ENCODE assay signal across 19 cellular contexts in the genomic region with DNA sequence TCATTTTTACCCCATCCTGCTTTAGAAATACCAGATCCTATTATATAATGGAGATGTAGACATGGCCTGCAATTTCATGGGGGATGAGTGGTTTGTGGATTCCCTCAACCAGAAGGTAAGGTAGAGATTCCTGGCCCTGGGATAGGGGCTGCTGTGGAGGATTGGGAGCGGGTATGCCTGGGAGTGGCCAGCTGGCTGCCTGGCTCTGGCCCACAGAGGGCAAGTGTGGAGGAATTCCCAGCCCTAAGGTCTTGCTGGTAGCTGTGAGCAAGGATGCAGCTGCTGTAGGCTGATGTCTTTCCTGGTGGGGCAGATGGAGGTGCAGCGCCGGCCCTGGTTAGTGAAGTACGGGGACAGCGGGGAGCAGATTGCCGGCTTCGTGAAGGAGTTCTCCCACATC. TPM values are rescaled to one million over a fixed set of nuclear protein-coding genes. Genes with fewer than 3 reads are reported as not detected.
A peak's percentile ranks its signal among the peaks of the same experiment; 100 is the strongest.
DNase-seq lines count a peak whose midpoint lies in the region; ATAC-seq, FAIRE-seq and TF ChIP-seq lines count a peak whose summit lies in the region.
"Had no signal": no experiment of that assay in that cellular context is flagged by ENCODE, and none has a peak within 500 bp of the region (broad histone marks: within the 10 kb centered on the region; RNA-seq: fewer than 3 reads in every experiment).

No MANE protein-coding gene starts in this region.

- H3K9me3 ChIP-seq in HepG2 (ENCODE audit: low read length) (no peaks in the 10 kb centered on the region), right lobe of liver (no peaks in the 10 kb centered on the region)
- H3K9me3 ChIP-seq: A549 had no signal

- 98% methylated on average over 7 of the region's 7 CpGs for WGBS in HepG2 (ENCODE audit: low lambda C conversion rate)
- 100% methylated on average over 6 of the region's 7 CpGs for WGBS in right lobe of liver (ENCODE audit: insufficient coverage, low coverage, low lambda C conversion rate, missing lambda C conversion rate)

- no peak overlapping the region for H3K4me2 ChIP-seq in HepG2 (ENCODE audit: low read depth, low read length)
- H3K4me2 ChIP-seq: A549 had no signal

- no peak for TF ChIP-seq CTCF in HepG2 (CRISPR knock-in tag; IDR thresholded peaks at IDR 0.05)
- TF ChIP-seq CTCF in right lobe of liver (IDR thresholded peaks at IDR 0.05) = no peak
- TF ChIP-seq CTCF in nephron progenitor cell (IDR thresholded peaks at IDR 0.05) = no peak
- no peak for TF ChIP-seq CTCF in CD14-positive monocyte (IDR thresholded peaks at IDR 0.05)

- no peak for ATAC-seq in HepG2
- ATAC-seq in right lobe of liver = no peak
- ATAC-seq in stimulated activated effector memory CD8-positive, alpha-beta T cell treated with anti-CD3 and anti-CD28 coated beads, Interleukin-12 subunit alpha, Interleukin-12 subunit beta, amount 100 ng/mL, for 72 hours = no peak
- ATAC-seq in activated T-cell treated with anti-CD3 and anti-CD28 coated beads, Interleukin-2, amount 50 U/mL, for 4 hours = no peak
- ATAC-seq in HG02678 (IDR thresholded peaks at IDR 0.05; ENCODE audit: unreplicated experiment) = no peak
- ATAC-seq: A549; CD8-positive, alpha-beta T cell had no signal

- peak overlapping the region; percentile 14 for H3K27ac Mint-ChIP-seq in nephron progenitor cell
- H3K27ac Mint-ChIP-seq in stimulated activated effector memory CD8-positive, alpha-beta T cell treated with anti-CD3 and anti-CD28 coated beads, Interleukin-12 subunit alpha, Interleukin-12 subunit beta, amount 100 ng/mL, for 72 hours = peak overlapping the region; percentile 52
- peak overlapping the region in 3 of 7 donors; percentile 28 to 46 (median 35) for H3K27ac Mint-ChIP-seq in CD14-positive monocyte
- H3K27ac Mint-ChIP-seq: CD8-positive, alpha-beta T cell had no signal

- H3K9ac ChIP-seq in HepG2 (ENCODE audit: insufficient read depth, low read depth, low read length) = no peak overlapping the region

- TF ChIP-seq EP300 in HepG2 (IDR thresholded peaks at IDR 0.05; ENCODE audit: low read depth in 2 of 2, low read length in 2 of 2) (no peak), HepG2 (CRISPR knock-in tag; IDR thresholded peaks at IDR 0.05; ENCODE audit: borderline replicate concordance) (no peak)

- no peak overlapping the region for H3K27ac ChIP-seq in HepG2 (ENCODE audit: extremely low read length, insufficient read depth, low read length)
- no peak overlapping the region for H3K27ac ChIP-seq in right lobe of liver
- H3K27ac ChIP-seq: 22Rv1, A549, HL-60 had no signal

- no peak for TF ChIP-seq POLR2A in HepG2 (IDR thresholded peaks at IDR 0.05; ENCODE audit: insufficient read depth in 1 of 2, low read depth in 2 of 2, low read length in 2 of 2)
- no peak for TF ChIP-seq POLR2A in right lobe of liver (IDR thresholded peaks at IDR 0.05)

- no TSS peak for BruUV-seq in HepG2 (replicated peaks; lab: Mats Ljungman, UMichigan)

- no peak overlapping the region for H3K4me3 ChIP-seq in HepG2 (replicated peaks in 1 of 3; ENCODE audit: insufficient read depth in 1 of 3, low read depth in 2 of 3, low read length in 3 of 3)
- no peak overlapping the region for H3K4me3 ChIP-seq in right lobe of liver
- H3K4me3 ChIP-seq: A549 had no signal

- CTCF ChIA-PET in HepG2 (lab: Yijun Ruan, JAX; ENCODE audit: low intra/inter-chr PET ratio, low total read pairs) = no interaction called here

- intact Hi-C loops in HepG2 (cut with micrococcal nuclease; ENCODE audit: unreplicated experiment) (no loop called here), right lobe of liver (cut with DNase I) (loop anchor here in 1 of 2 donors (10.0 kb wide), 1 partner anchor 47 kb away; no protein-coding TSS in a partner anchor), CD14-positive monocyte (cut with micrococcal nuclease) (no loop called here)

- H3K36me3 Mint-ChIP-seq in nephron progenitor cell (ENCODE audit: low read depth) (peaks cover 15% of the 10 kb centered on the region), CD14-positive monocyte (peaks cover 57 to 69% of the 10 kb centered on the region in 2 donors)
- H3K36me3 Mint-ChIP-seq in stimulated activated effector memory CD8-positive, alpha-beta T cell treated with anti-CD3 and anti-CD28 coated beads, Interleukin-12 subunit alpha, Interleukin-12 subunit beta, amount 100 ng/mL, for 72 hours = peaks cover 62% of the 10 kb centered on the region
- peaks cover 22% of the 10 kb centered on the region for H3K36me3 Mint-ChIP-seq in activated T-cell treated with anti-CD3 and anti-CD28 coated beads, Interleukin-2, amount 50 U/mL, for 4 hours (ENCODE audit: insufficient read depth)

- no peak for TF ChIP-seq RAD21 in HepG2 (CRISPR knock-in tag; IDR thresholded peaks at IDR 0.05)

- H3K4me1 Mint-ChIP-seq in nephron progenitor cell (peaks cover 8% of the 10 kb centered on the region), CD14-positive monocyte (peaks cover 14% of the 10 kb centered on the region)
- H3K4me1 Mint-ChIP-seq in stimulated activated effector memory CD8-positive, alpha-beta T cell treated with anti-CD3 and anti-CD28 coated beads, Interleukin-12 subunit alpha, Interleukin-12 subunit beta, amount 100 ng/mL, for 72 hours = peaks cover 15% of the 10 kb centered on the region
- peaks cover 16% of the 10 kb centered on the region for H3K4me1 Mint-ChIP-seq in activated T-cell treated with anti-CD3 and anti-CD28 coated beads, Interleukin-2, amount 50 U/mL, for 4 hours (ENCODE audit: low read depth)

- no peaks in the 10 kb centered on the region for H3K79me2 ChIP-seq in HepG2 (ENCODE audit: insufficient read depth, low read length)

- no peak overlapping the region for H2AFZ ChIP-seq in HepG2 (ENCODE audit: low read length)

- H3K27me3 ChIP-seq in HepG2 (ENCODE audit: control insufficient read depth in 1 of 2, insufficient read depth in 2 of 2, low read length in 2 of 2) (no peaks in the 10 kb centered on the region), right lobe of liver (no peaks in the 10 kb centered on the region)

- H3K36me3 ChIP-seq in HepG2 (replicated peaks in 1 of 2; ENCODE audit: control insufficient read depth in 1 of 2, insufficient read depth in 2 of 2, low read length in 2 of 2) (peaks cover 51 to 57% of the 10 kb centered on the region in 2 experiments), right lobe of liver (peaks cover 0 to 38% (median 19%) of the 10 kb centered on the region in 4 donors)

- DNase-seq in HepG2 (ENCODE audit: low spot score) (no peak), right lobe of liver (no peak), nephron progenitor cell (no peak), CD14-positive monocyte (ENCODE audit: low spot score) (no peak)
- no peak for DNase-seq in stimulated activated effector memory CD8-positive, alpha-beta T cell treated with anti-CD3 and anti-CD28 coated beads, Interleukin-12 subunit alpha, Interleukin-12 subunit beta, amount 100 ng/mL, for 72 hours (ENCODE audit: low spot score in 2 of 2)
- DNase-seq in activated T-cell treated with anti-CD3 and anti-CD28 coated beads, Interleukin-2, amount 50 U/mL, for 4 hours = no peak
- DNase-seq: AML-193; Calu3; CD8-positive, alpha-beta T cell; DMS79 treated with DMSO at 0.1 percent for 48 hours; GF-D8; GOT3; H7; IMR-90; KBM-7 had no signal

- no peaks in the 10 kb centered on the region for H4K20me1 ChIP-seq in HepG2 (ENCODE audit: insufficient read depth, low read length)

- in situ Hi-C loops in HepG2 (cut with HindIII; ENCODE audit: extremely low pct_ligation_motif_present, low pct_unique_long_range_greater_than_20kb) = no loop called here

- H3K9me3 Mint-ChIP-seq in nephron progenitor cell (no peaks in the 10 kb centered on the region), CD14-positive monocyte (peaks cover 0 to 3% (median 0%) of the 10 kb centered on the region in 7 donors)
- H3K9me3 Mint-ChIP-seq in stimulated activated effector memory CD8-positive, alpha-beta T cell treated with anti-CD3 and anti-CD28 coated beads, Interleukin-12 subunit alpha, Interleukin-12 subunit beta, amount 100 ng/mL, for 72 hours = no peaks in the 10 kb centered on the region
- no peaks in the 10 kb centered on the region for H3K9me3 Mint-ChIP-seq in activated T-cell treated with anti-CD3 and anti-CD28 coated beads, Interleukin-2, amount 50 U/mL, for 4 hours
- H3K9me3 Mint-ChIP-seq: CD8-positive, alpha-beta T cell had no signal

- FAIRE-seq in HepG2 (lab: Jason Lieb, UNC) = no peak
- FAIRE-seq: A549 had no signal

- H3K27me3 Mint-ChIP-seq in nephron progenitor cell (ENCODE audit: low read depth, poor library complexity) = no peaks in the 10 kb centered on the region
- H3K27me3 Mint-ChIP-seq in activated T-cell treated with anti-CD3 and anti-CD28 coated beads, Interleukin-2, amount 50 U/mL, for 4 hours (ENCODE audit: low read depth) = no peaks in the 10 kb centered on the region
- H3K27me3 Mint-ChIP-seq in CD14-positive monocyte (ENCODE audit: low read depth in 3 of 3) = no peaks in the 10 kb centered on the region

- H3K4me3 Mint-ChIP-seq in nephron progenitor cell (no peak overlapping the region), CD14-positive monocyte (no peak overlapping the region)
- H3K4me3 Mint-ChIP-seq in stimulated activated effector memory CD8-positive, alpha-beta T cell treated with anti-CD3 and anti-CD28 coated beads, Interleukin-12 subunit alpha, Interleukin-12 subunit beta, amount 100 ng/mL, for 72 hours = no peak overlapping the region
- no peak overlapping the region for H3K4me3 Mint-ChIP-seq in activated T-cell treated with anti-CD3 and anti-CD28 coated beads, Interleukin-2, amount 50 U/mL, for 4 hours
- H3K4me3 Mint-ChIP-seq: CD8-positive, alpha-beta T cell had no signal

- POLR2A ChIA-PET in HepG2 (lab: Yijun Ruan, JAX) = interaction anchor here (0.9 to 4.7 kb wide), 6 partner anchors 8 to 39 kb away, joined by 3 to 24 read pairs (median 8); a partner anchor contains a TSS

- H3K4me1 ChIP-seq in HepG2 (ENCODE audit: insufficient read depth, low read length) = peaks cover 5% of the 10 kb centered on the region
- peaks cover 0 to 9% (median 0%) of the 10 kb centered on the region in 4 donors for H3K4me1 ChIP-seq in right lobe of liver
- H3K4me1 ChIP-seq: A549 had no signal

RNA-seq across cellular contexts. Expression of a gene that starts 6.6 kb away (rescaled TPM):
- 63.8 and 202 TPM in 2 replicates for total RNA-seq in HepG2 (2016; rRNA removed; fragmentation: Illumina TruSeq; extraction: Trizol)
- 83.9 and 87.3 TPM in 2 replicates for total RNA-seq in HepG2 (2016; cell fraction: cytosol; rRNA removed; fragmentation: Illumina TruSeq; extraction: Trizol; ENCODE audit: low read depth)
- total RNA-seq in HepG2 (2016; cell fraction: insoluble cytoplasmic fraction; rRNA removed; fragmentation: Illumina TruSeq; extraction: Trizol) = 57.2 and 212 TPM in 2 replicates
- 50.4 and 53.1 TPM in 2 replicates for total RNA-seq in HepG2 (2016; cell fraction: membrane; rRNA removed; fragmentation: Illumina TruSeq; extraction: Trizol)
- total RNA-seq in HepG2 (2016; cell fraction: nucleus; rRNA removed; fragmentation: Illumina TruSeq; extraction: Trizol) = 213 and 263 TPM in 2 replicates
- polyA plus RNA-seq in HepG2 (2011; rRNA removed) = 222 and 231 TPM in 2 replicates
- 240 and 265 TPM in 2 replicates for polyA plus RNA-seq in HepG2 (2011; cell fraction: cytosol; rRNA removed)
- polyA plus RNA-seq in HepG2 (2011; cell fraction: nucleus; rRNA removed) = 851 and 910 TPM in 2 replicates
- 102 and 105 TPM in 2 replicates for polyA plus RNA-seq in HepG2 (2012)
- 37.4 and 39.2 TPM in 2 replicates for polyA plus RNA-seq in HepG2 (2016; cell fraction: cytosol; fragmentation: Illumina TruSeq; extraction: Trizol; ENCODE audit: low read depth)
- 82.4 and 101 TPM in 2 replicates for polyA plus RNA-seq in HepG2 (2016; cell fraction: insoluble cytoplasmic fraction; fragmentation: Illumina TruSeq; extraction: Trizol; ENCODE audit: low read depth)
- 45.6 and 51.6 TPM in 2 replicates for polyA plus RNA-seq in HepG2 (2016; cell fraction: membrane; fragmentation: Illumina TruSeq; extraction: Trizol; ENCODE audit: low read depth)
- 573 and 587 TPM in 2 replicates for polyA plus RNA-seq in HepG2 (2016; cell fraction: nucleus; fragmentation: Illumina TruSeq; extraction: Trizol; ENCODE audit: insufficient read depth, low read depth)
- 289 and 410 TPM in 2 replicates for polyA minus RNA-seq in HepG2 (2011; rRNA and poly(A)+ RNA removed; ENCODE audit: low replicate concordance)
- 109 and 118 TPM in 2 replicates for polyA minus RNA-seq in HepG2 (2011; cell fraction: cytosol; rRNA and poly(A)+ RNA removed)
- 292 and 323 TPM in 2 replicates for polyA minus RNA-seq in HepG2 (2011; cell fraction: nucleus; rRNA and poly(A)+ RNA removed)
- 100 to 1,000 TPM in 3 of 6 experiments, 10 to 100 TPM in 3; 54.4 to 194 (median 134) TPM for total RNA-seq in right lobe of liver
- 10 to 100 TPM; 56.5 to 63.1 (median 57.3) TPM for total RNA-seq in activated T-cell treated with anti-CD3 and anti-CD28 coated beads, Interleukin-2, amount 50 U/mL, for 4 hours
- polyA plus RNA-seq in CD14-positive monocyte = 100 to 1,000 TPM; 279 to 366 TPM

RNA-seq across cellular contexts. Expression of a gene that starts 6.7 kb away (rescaled TPM):
- 4.1 and 9.7 TPM in 2 replicates for total RNA-seq in HepG2 (2016; rRNA removed; fragmentation: Illumina TruSeq; extraction: Trizol)
- 6.7 and 8.8 TPM in 2 replicates for total RNA-seq in HepG2 (2016; cell fraction: cytosol; rRNA removed; fragmentation: Illumina TruSeq; extraction: Trizol; ENCODE audit: low read depth)
- 6.0 and 9.5 TPM in 2 replicates for total RNA-seq in HepG2 (2016; cell fraction: insoluble cytoplasmic fraction; rRNA removed; fragmentation: Illumina TruSeq; extraction: Trizol)
- total RNA-seq in HepG2 (2016; cell fraction: membrane; rRNA removed; fragmentation: Illumina TruSeq; extraction: Trizol) = 7.3 and 9.1 TPM in 2 replicates
- 14.4 and 18.5 TPM in 2 replicates for total RNA-seq in HepG2 (2016; cell fraction: nucleus; rRNA removed; fragmentation: Illumina TruSeq; extraction: Trizol)
- 7.2 and 12.2 TPM in 2 replicates for polyA plus RNA-seq in HepG2 (2011; rRNA removed)
- 3.7 and 6.3 TPM in 2 replicates for polyA plus RNA-seq in HepG2 (2011; cell fraction: cytosol; rRNA removed)
- polyA plus RNA-seq in HepG2 (2011; cell fraction: nucleus; rRNA removed) = 57.9 and 58.9 TPM in 2 replicates
- polyA plus RNA-seq in HepG2 (2012) = 4.2 and 4.6 TPM in 2 replicates
- 4.1 and 4.3 TPM in 2 replicates for polyA plus RNA-seq in HepG2 (2016; cell fraction: cytosol; fragmentation: Illumina TruSeq; extraction: Trizol; ENCODE audit: low read depth)
- 4.2 and 4.9 TPM in 2 replicates for polyA plus RNA-seq in HepG2 (2016; cell fraction: insoluble cytoplasmic fraction; fragmentation: Illumina TruSeq; extraction: Trizol; ENCODE audit: low read depth)
- polyA plus RNA-seq in HepG2 (2016; cell fraction: membrane; fragmentation: Illumina TruSeq; extraction: Trizol; ENCODE audit: low read depth) = 3.9 and 4.0 TPM in 2 replicates
- polyA plus RNA-seq in HepG2 (2016; cell fraction: nucleus; fragmentation: Illumina TruSeq; extraction: Trizol; ENCODE audit: insufficient read depth, low read depth) = 18.5 and 19.4 TPM in 2 replicates
- polyA minus RNA-seq in HepG2 (2011; rRNA and poly(A)+ RNA removed; ENCODE audit: low replicate concordance) = 1.3 and 16.0 TPM in 2 replicates
- 1.9 and 2.1 TPM in 2 replicates for polyA minus RNA-seq in HepG2 (2011; cell fraction: cytosol; rRNA and poly(A)+ RNA removed)
- polyA minus RNA-seq in HepG2 (2011; cell fraction: nucleus; rRNA and poly(A)+ RNA removed) = 24.2 and 27.4 TPM in 2 replicates
- 1 to 10 TPM; 3.6 to 8.8 (median 5.4) TPM for total RNA-seq in right lobe of liver
- 1 to 10 TPM; 1.3 TPM for total RNA-seq in activated T-cell treated with anti-CD3 and anti-CD28 coated beads, Interleukin-2, amount 50 U/mL, for 4 hours
- polyA plus RNA-seq in CD14-positive monocyte = under 1 TPM in 1 of 2 donors, not detected in 1; 0.14 TPM

RNA-seq across cellular contexts. Expression of a gene that starts 10.3 kb away (rescaled TPM):
- total RNA-seq in HepG2 (2016; rRNA removed; fragmentation: Illumina TruSeq; extraction: Trizol) = 3.3 and 7.6 TPM in 2 replicates
- total RNA-seq in HepG2 (2016; cell fraction: cytosol; rRNA removed; fragmentation: Illumina TruSeq; extraction: Trizol; ENCODE audit: low read depth) = 0.35 and 0.40 TPM in 2 replicates
- total RNA-seq in HepG2 (2016; cell fraction: insoluble cytoplasmic fraction; rRNA removed; fragmentation: Illumina TruSeq; extraction: Trizol) = 2.3 and 8.1 TPM in 2 replicates
- 2.3 TPM in 2 replicates for total RNA-seq in HepG2 (2016; cell fraction: membrane; rRNA removed; fragmentation: Illumina TruSeq; extraction: Trizol)
- 13.0 and 19.1 TPM in 2 replicates for total RNA-seq in HepG2 (2016; cell fraction: nucleus; rRNA removed; fragmentation: Illumina TruSeq; extraction: Trizol)
- 4.8 and 8.9 TPM in 2 replicates for polyA plus RNA-seq in HepG2 (2011; rRNA removed)
- polyA plus RNA-seq in HepG2 (2011; cell fraction: cytosol; rRNA removed) = 1.8 and 3.7 TPM in 2 replicates
- 44.5 and 49.8 TPM in 2 replicates for polyA plus RNA-seq in HepG2 (2011; cell fraction: nucleus; rRNA removed)
- 2.1 and 3.2 TPM in 2 replicates for polyA plus RNA-seq in HepG2 (2012)
- polyA plus RNA-seq in HepG2 (2016; cell fraction: cytosol; fragmentation: Illumina TruSeq; extraction: Trizol; ENCODE audit: low read depth) = 0.34 and 0.51 TPM in 2 replicates
- polyA plus RNA-seq in HepG2 (2016; cell fraction: insoluble cytoplasmic fraction; fragmentation: Illumina TruSeq; extraction: Trizol; ENCODE audit: low read depth) = 1.0 and 1.7 TPM in 2 replicates
- polyA plus RNA-seq in HepG2 (2016; cell fraction: membrane; fragmentation: Illumina TruSeq; extraction: Trizol; ENCODE audit: low read depth) = 0.37 and 1.7 TPM in 2 replicates
- 23.9 and 34.2 TPM in 2 replicates for polyA plus RNA-seq in HepG2 (2016; cell fraction: nucleus; fragmentation: Illumina TruSeq; extraction: Trizol; ENCODE audit: insufficient read depth, low read depth)
- polyA minus RNA-seq in HepG2 (2011; rRNA and poly(A)+ RNA removed; ENCODE audit: low replicate concordance) = 3.0 and 7.4 TPM in 2 replicates
- polyA minus RNA-seq in HepG2 (2011; cell fraction: cytosol; rRNA and poly(A)+ RNA removed) = 1.8 and 2.4 TPM in 2 replicates
- 19.0 and 20.9 TPM in 2 replicates for polyA minus RNA-seq in HepG2 (2011; cell fraction: nucleus; rRNA and poly(A)+ RNA removed)
- 1 to 10 TPM in 5 of 6 experiments, under 1 TPM in 1; 0.50 to 3.2 (median 2.0) TPM for total RNA-seq in right lobe of liver
- total RNA-seq in activated T-cell treated with anti-CD3 and anti-CD28 coated beads, Interleukin-2, amount 50 U/mL, for 4 hours = under 1 TPM; 0.63 to 0.73 (median 0.73) TPM
- polyA plus RNA-seq in CD14-positive monocyte = not detected

RNA-seq across cellular contexts. Expression of a gene that starts 14.3 kb away (rescaled TPM):
- total RNA-seq in HepG2 (2016; rRNA removed; fragmentation: Illumina TruSeq; extraction: Trizol) = 7.0 and 16.9 TPM in 2 replicates
- 3.6 and 5.4 TPM in 2 replicates for total RNA-seq in HepG2 (2016; cell fraction: cytosol; rRNA removed; fragmentation: Illumina TruSeq; extraction: Trizol; ENCODE audit: low read depth)
- 5.7 and 18.2 TPM in 2 replicates for total RNA-seq in HepG2 (2016; cell fraction: insoluble cytoplasmic fraction; rRNA removed; fragmentation: Illumina TruSeq; extraction: Trizol)
- total RNA-seq in HepG2 (2016; cell fraction: membrane; rRNA removed; fragmentation: Illumina TruSeq; extraction: Trizol) = 6.1 and 6.9 TPM in 2 replicates
- total RNA-seq in HepG2 (2016; cell fraction: nucleus; rRNA removed; fragmentation: Illumina TruSeq; extraction: Trizol) = 18.3 and 22.2 TPM in 2 replicates
- 28.6 and 30.7 TPM in 2 replicates for polyA plus RNA-seq in HepG2 (2011; rRNA removed)
- 26.4 and 36.2 TPM in 2 replicates for polyA plus RNA-seq in HepG2 (2011; cell fraction: cytosol; rRNA removed)
- polyA plus RNA-seq in HepG2 (2011; cell fraction: nucleus; rRNA removed) = 25.4 and 33.0 TPM in 2 replicates
- polyA plus RNA-seq in HepG2 (2012) = 13.5 and 20.7 TPM in 2 replicates
- 6.3 and 6.9 TPM in 2 replicates for polyA plus RNA-seq in HepG2 (2016; cell fraction: cytosol; fragmentation: Illumina TruSeq; extraction: Trizol; ENCODE audit: low read depth)
- polyA plus RNA-seq in HepG2 (2016; cell fraction: insoluble cytoplasmic fraction; fragmentation: Illumina TruSeq; extraction: Trizol; ENCODE audit: low read depth) = 7.2 and 10.5 TPM in 2 replicates
- 7.7 and 8.9 TPM in 2 replicates for polyA plus RNA-seq in HepG2 (2016; cell fraction: membrane; fragmentation: Illumina TruSeq; extraction: Trizol; ENCODE audit: low read depth)
- polyA plus RNA-seq in HepG2 (2016; cell fraction: nucleus; fragmentation: Illumina TruSeq; extraction: Trizol; ENCODE audit: insufficient read depth, low read depth) = 31.7 and 37.7 TPM in 2 replicates
- polyA minus RNA-seq in HepG2 (2011; rRNA and poly(A)+ RNA removed; ENCODE audit: low replicate concordance) = 3.3 and 51.4 TPM in 2 replicates
- polyA minus RNA-seq in HepG2 (2011; cell fraction: cytosol; rRNA and poly(A)+ RNA removed) = 17.1 and 20.1 TPM in 2 replicates
- 8.1 and 10.7 TPM in 2 replicates for polyA minus RNA-seq in HepG2 (2011; cell fraction: nucleus; rRNA and poly(A)+ RNA removed)
- 10 to 100 TPM in 5 of 6 experiments, 1 to 10 TPM in 1; 9.6 to 70.2 (median 35.6) TPM for total RNA-seq in right lobe of liver
- 1 to 10 TPM; 3.1 to 4.2 (median 3.3) TPM for total RNA-seq in activated T-cell treated with anti-CD3 and anti-CD28 coated beads, Interleukin-2, amount 50 U/mL, for 4 hours
- 1 to 10 TPM; 2.9 to 3.0 TPM for polyA plus RNA-seq in CD14-positive monocyte
- total RNA-seq: CD8-positive, alpha-beta T cell had no signal

RNA-seq across cellular contexts. Expression of a gene that starts 16.7 kb away (rescaled TPM):
- total RNA-seq in HepG2 (2016; rRNA removed; fragmentation: Illumina TruSeq; extraction: Trizol) = 11.7 and 16.5 TPM in 2 replicates
- 3.2 and 3.6 TPM in 2 replicates for total RNA-seq in HepG2 (2016; cell fraction: cytosol; rRNA removed; fragmentation: Illumina TruSeq; extraction: Trizol; ENCODE audit: low read depth)
- 12.7 and 15.4 TPM in 2 replicates for total RNA-seq in HepG2 (2016; cell fraction: insoluble cytoplasmic fraction; rRNA removed; fragmentation: Illumina TruSeq; extraction: Trizol)
- total RNA-seq in HepG2 (2016; cell fraction: membrane; rRNA removed; fragmentation: Illumina TruSeq; extraction: Trizol) = 11.0 and 11.3 TPM in 2 replicates
- 5.7 and 7.6 TPM in 2 replicates for total RNA-seq in HepG2 (2016; cell fraction: nucleus; rRNA removed; fragmentation: Illumina TruSeq; extraction: Trizol)
- 9.0 and 9.5 TPM in 2 replicates for polyA plus RNA-seq in HepG2 (2011; rRNA removed)
- 7.0 and 7.5 TPM in 2 replicates for polyA plus RNA-seq in HepG2 (2011; cell fraction: cytosol; rRNA removed)
- 12.5 and 14.3 TPM in 2 replicates for polyA plus RNA-seq in HepG2 (2011; cell fraction: nucleus; rRNA removed)
- 10.5 and 11.2 TPM in 2 replicates for polyA plus RNA-seq in HepG2 (2012)
- 2.1 TPM in 2 replicates for polyA plus RNA-seq in HepG2 (2016; cell fraction: cytosol; fragmentation: Illumina TruSeq; extraction: Trizol; ENCODE audit: low read depth)
- polyA plus RNA-seq in HepG2 (2016; cell fraction: insoluble cytoplasmic fraction; fragmentation: Illumina TruSeq; extraction: Trizol; ENCODE audit: low read depth) = 13.3 and 15.8 TPM in 2 replicates
- polyA plus RNA-seq in HepG2 (2016; cell fraction: membrane; fragmentation: Illumina TruSeq; extraction: Trizol; ENCODE audit: low read depth) = 5.7 and 6.2 TPM in 2 replicates
- 12.4 and 13.9 TPM in 2 replicates for polyA plus RNA-seq in HepG2 (2016; cell fraction: nucleus; fragmentation: Illumina TruSeq; extraction: Trizol; ENCODE audit: insufficient read depth, low read depth)
- 41.6 and 51.8 TPM in 2 replicates for polyA minus RNA-seq in HepG2 (2011; rRNA and poly(A)+ RNA removed; ENCODE audit: low replicate concordance)
- polyA minus RNA-seq in HepG2 (2011; cell fraction: cytosol; rRNA and poly(A)+ RNA removed) = 12.9 and 15.0 TPM in 2 replicates
- polyA minus RNA-seq in HepG2 (2011; cell fraction: nucleus; rRNA and poly(A)+ RNA removed) = 10.4 and 12.7 TPM in 2 replicates
- 1 to 10 TPM; 2.4 to 3.3 (median 3.1) TPM for total RNA-seq in right lobe of liver
- 10 to 100 TPM; 10.8 to 11.9 (median 10.9) TPM for total RNA-seq in activated T-cell treated with anti-CD3 and anti-CD28 coated beads, Interleukin-2, amount 50 U/mL, for 4 hours
- polyA plus RNA-seq in CD14-positive monocyte = 1 to 10 TPM; 2.5 to 2.6 TPM
